2 cellular contexts compared by ENCODE assay signal in genomic region chr17:44922746-44923470, GRCh38.
TF ChIP-seq lines count a peak whose summit lies in the region.

No MANE protein-coding gene starts in this region.

TF ChIP-seq in SK-N-SH, 30 proteins besides CTCF, POLR2A, EP300 and RAD21 (continued from another document):
- TF ChIP-seq GATA2 (CRISPR knock-in tag; IDR thresholded peaks at IDR 0.05): peak; percentile 81
- TF ChIP-seq MAX (IDR thresholded peaks at IDR 0.05; ENCODE audit: low read depth): no peak

TF ChIP-seq in SK-N-SH treated with all-trans-retinoic acid at 6 μM for 48 hours, 23 proteins besides CTCF, POLR2A, EP300 and RAD21 (continued from another document):
- TF ChIP-seq CSRNP3 (CRISPR knock-in tag; IDR thresholded peaks at IDR 0.05) (no peak), ZNF70 (CRISPR knock-in tag; IDR thresholded peaks at IDR 0.05) (no peak), OSR1 (CRISPR knock-in tag; IDR thresholded peaks at IDR 0.05) (no peak), ARNTL (CRISPR knock-in tag; IDR thresholded peaks at IDR 0.05; ENCODE audit: borderline replicate concordance, low read depth) (no peak), ISL1 (CRISPR knock-in tag; IDR thresholded peaks at IDR 0.05) (no peak), ZNF8 (CRISPR knock-in tag; IDR thresholded peaks at IDR 0.05) (no peak)
